11 cellular contexts compared by ENCODE assay signal in the genomic region with DNA sequence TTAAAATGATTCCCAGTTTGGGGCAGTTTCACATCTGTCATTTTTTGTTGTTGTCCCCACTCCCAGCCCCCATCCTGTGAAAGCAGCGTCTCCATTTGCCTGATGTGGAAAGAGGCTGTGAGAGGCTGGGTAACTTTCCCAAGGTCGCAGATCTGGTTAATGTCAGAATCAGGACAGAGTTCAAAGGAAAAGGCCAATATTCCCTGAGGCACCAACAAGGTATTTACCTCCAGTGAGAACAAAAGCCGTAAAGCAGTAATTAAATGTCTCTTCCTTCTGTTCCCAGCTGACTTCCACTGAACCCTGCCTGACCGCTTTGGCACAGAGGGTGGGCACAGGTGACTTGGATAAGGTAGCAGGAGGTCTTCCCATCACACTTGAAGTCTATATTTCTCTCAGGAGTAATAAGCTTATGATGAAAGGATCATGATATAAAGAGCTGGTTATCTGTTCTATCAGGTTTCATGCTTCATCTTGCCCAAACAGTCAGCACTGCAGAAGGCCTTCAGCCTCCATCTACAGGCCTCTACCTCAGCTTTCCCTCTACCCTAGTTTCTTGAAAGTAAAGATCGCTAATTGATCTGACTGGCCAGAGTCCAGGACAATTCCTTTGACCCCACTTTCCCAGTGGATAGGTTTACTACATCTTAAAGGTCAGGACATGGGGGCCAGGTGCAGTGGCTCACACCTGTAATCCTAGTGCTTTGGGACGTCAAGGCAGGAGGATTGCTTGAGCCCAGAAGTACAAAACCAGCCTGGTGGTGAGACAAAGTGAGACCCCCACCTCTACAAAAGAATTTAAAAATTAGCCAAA. TPM values are rescaled to one million over a fixed set of nuclear protein-coding genes. Genes with fewer than 3 reads are reported as not detected.
DNase-seq lines count a peak whose midpoint lies in the region; TF ChIP-seq lines count a peak whose summit lies in the region.
"Had no signal": no experiment of that assay in that cellular context is flagged by ENCODE, and none has a peak within 500 bp of the region (broad histone marks: within the 10 kb centered on the region; RNA-seq: fewer than 3 reads in every experiment).

No MANE protein-coding gene starts in this region.

- TF ChIP-seq CTCF in mesothelial cell of epicardium (IDR thresholded peaks at IDR 0.05; ENCODE audit: unreplicated experiment) (no peak), type B pancreatic cell (conservative IDR thresholded peaks at IDR 0.05) (no peak)

- DNase-seq in activated T-cell treated with anti-CD3 and anti-CD28 coated beads, Interleukin-2, amount 50 U/mL, for 24 hours = no peak
- DNase-seq in activated T-cell treated with anti-CD3 and anti-CD28 coated beads, Interleukin-2, amount 50 U/mL, for 1 hour = no peak
- DNase-seq in caudate nucleus (lab: John Stamatoyannopoulos, UW) (no peak), mesothelial cell of epicardium (ENCODE audit: low spot score in 2 of 2, unreplicated experiment in 2 of 2) (no peak), type B pancreatic cell (ENCODE audit: extremely low spot score, unreplicated experiment) (no peak), HPDE6-E6E7 (ENCODE audit: extremely low spot score) (no peak), HCEC 1CT (no peak), activated gamma-delta T cell (lab: John Stamatoyannopoulos, UW) (no peak)

- H3K4me1 Mint-ChIP-seq in activated T-cell treated with anti-CD3 and anti-CD28 coated beads, Interleukin-2, amount 50 U/mL, for 24 hours (ENCODE audit: low read depth) = peaks cover 24% of the 10 kb centered on the region
- H3K4me1 Mint-ChIP-seq in mesothelial cell of epicardium (peaks cover 32% of the 10 kb centered on the region), type B pancreatic cell (ENCODE audit: unreplicated experiment) (peaks cover 42% of the 10 kb centered on the region)

- H3K27ac ChIP-seq in caudate nucleus (ENCODE audit: low read depth, low read length) = peak overlapping the region; percentile 77
- H3K27ac ChIP-seq: cardiac muscle cell had no signal

- H3K27ac Mint-ChIP-seq in activated T-cell treated with anti-CD3 and anti-CD28 coated beads, Interleukin-2, amount 50 U/mL, for 24 hours = peak overlapping the region; percentile 69
- H3K27ac Mint-ChIP-seq in mesothelial cell of epicardium (peak overlapping the region; percentile 68), type B pancreatic cell (peak overlapping the region; percentile 90)

- H3K36me3 Mint-ChIP-seq in activated T-cell treated with anti-CD3 and anti-CD28 coated beads, Interleukin-2, amount 50 U/mL, for 24 hours (ENCODE audit: low read depth) = no peaks in the 10 kb centered on the region
- H3K36me3 Mint-ChIP-seq in mesothelial cell of epicardium (no peaks in the 10 kb centered on the region), type B pancreatic cell (no peaks in the 10 kb centered on the region)

- peaks cover 3% of the 10 kb centered on the region for H3K9me3 Mint-ChIP-seq in activated T-cell treated with anti-CD3 and anti-CD28 coated beads, Interleukin-2, amount 50 U/mL, for 24 hours
- H3K9me3 Mint-ChIP-seq in mesothelial cell of epicardium (no peaks in the 10 kb centered on the region), type B pancreatic cell (no peaks in the 10 kb centered on the region)

- H3K4me3 Mint-ChIP-seq in activated T-cell treated with anti-CD3 and anti-CD28 coated beads, Interleukin-2, amount 50 U/mL, for 24 hours = no peak overlapping the region
- H3K4me3 Mint-ChIP-seq in mesothelial cell of epicardium (no peak overlapping the region), type B pancreatic cell (no peak overlapping the region)

- peaks cover 7% of the 10 kb centered on the region for H3K27me3 Mint-ChIP-seq in activated T-cell treated with anti-CD3 and anti-CD28 coated beads, Interleukin-2, amount 50 U/mL, for 24 hours
- H3K27me3 Mint-ChIP-seq in mesothelial cell of epicardium (ENCODE audit: low read depth) (peaks cover 3% of the 10 kb centered on the region), type B pancreatic cell (peaks cover 4% of the 10 kb centered on the region)

RNA-seq across cellular contexts. Expression of a gene that starts 9.4 kb away (rescaled TPM):
- 0.57 to 0.65 TPM in 2 of 3 replicates, not detected in the other for total RNA-seq in mesothelial cell of epicardium
- total RNA-seq in type B pancreatic cell (ENCODE audit: low replicate concordance) = not detected in 2 replicates
- total RNA-seq: cardiac muscle cell, kidney epithelial cell, NCI-H460 had no signal

RNA-seq across cellular contexts. Expression of a gene that starts 45.0 kb away (rescaled TPM):
- total RNA-seq in mesothelial cell of epicardium = 162 to 176 TPM (median 171 TPM) in 3 replicates
- 204 and 292 TPM in 2 replicates for total RNA-seq in type B pancreatic cell (ENCODE audit: low replicate concordance)
